In genomic region chr16:57374067-57374534, GRCh38 we compare ENCODE assay signal across 11 cellular contexts. TPM values are rescaled to one million over a fixed set of nuclear protein-coding genes. Genes with fewer than 3 reads are reported as not detected.
A peak's percentile ranks its signal among the peaks of the same experiment; 100 is the strongest.
DNase-seq lines count a peak whose midpoint lies in the region; ATAC-seq, FAIRE-seq and TF ChIP-seq lines count a peak whose summit lies in the region.
"Had no signal": no experiment of that assay in that cellular context is flagged by ENCODE, and none has a peak within 500 bp of the region (broad histone marks: within the 10 kb centered on the region; RNA-seq: fewer than 3 reads in every experiment).

No MANE protein-coding gene starts in this region.

- BruUV-seq in K562 (replicated peaks; lab: Mats Ljungman, UMichigan): no TSS peak

- DNase-seq in H9: no peak
- no peak for DNase-seq in K562 (ENCODE audit: extremely low read depth in 1 of 4, low spot score in 3 of 4)
- no peak for DNase-seq in left lung
- DNase-seq in stomach: no peak
- no peak for DNase-seq in ecto neural progenitor cell (ENCODE audit: low spot score)
- no peak for DNase-seq in activated gamma-delta T cell (lab: John Stamatoyannopoulos, UW)
- DNase-seq in UCSD-AML1 (lab: John Stamatoyannopoulos, UW; ENCODE audit: unreplicated experiment): no peak
- no peak for DNase-seq in amniotic stem cell (lab: John Stamatoyannopoulos, UW)
- DNase-seq: activated CD4-positive, alpha-beta T cell treated with anti-CD3 and anti-CD28 coated beads, Interleukin-2, amount 50 U/mL, for 1 hour; colonic mucosa had no signal

- no peaks in the 10 kb centered on the region for H3K79me1 ChIP-seq in H9 (ENCODE audit: insufficient read depth, low read depth, low read length, poor library complexity, severe bottlenecking)

- no peak overlapping the region for H4K5ac ChIP-seq in H9 (ENCODE audit: insufficient read length, low read depth, low read length)

- H2BK12ac ChIP-seq in H9 (ENCODE audit: insufficient read length, low read depth, low read length): no peak overlapping the region

- H3K27me3 ChIP-seq in H9 (ENCODE audit: insufficient read depth, low read length) (no peaks in the 10 kb centered on the region), K562 (ENCODE audit: control insufficient read depth in 2 of 2, insufficient read depth in 2 of 2, low read length in 2 of 2) (peaks cover 7 to 48% of the 10 kb centered on the region in 2 experiments), left lung (no peaks in the 10 kb centered on the region), stomach (peaks cover 0 to 7% (median 0%) of the 10 kb centered on the region in 3 donors)
- H3K27me3 ChIP-seq: colonic mucosa had no signal

- intact Hi-C loops in K562 (cut with micrococcal nuclease): no loop called here
- intact Hi-C loops in left lung (cut with DNase I): no loop called here
- intact Hi-C loops in stomach (cut with DNase I; ENCODE audit: low total_unique reads): no loop called here

- H3K27ac Mint-ChIP-seq in H9: peak overlapping the region in 1 of 3 experiments; percentile 44; a peak in 1 of 7 replicates

- H3K9me1 ChIP-seq in K562 (ENCODE audit: control insufficient read depth, insufficient read depth, low read length): no peaks in the 10 kb centered on the region

- no peak overlapping the region for H3T11ph ChIP-seq in H9 (ENCODE audit: low read length)

- TF ChIP-seq POLR2A in K562 (conservative IDR thresholded peaks at IDR 0.05) (no peak), stomach (IDR thresholded peaks at IDR 0.05) (no peak)

- no peak overlapping the region for H3K27ac ChIP-seq in H9 (ENCODE audit: insufficient read length, low read depth, low read length)
- H3K27ac ChIP-seq in K562 (ENCODE audit: extremely low read depth, low read depth, low read length): no peak overlapping the region
- peak overlapping the region; percentile 73 to 77 for H3K27ac ChIP-seq in left lung
- peak overlapping the region in 4 of 5 donors; percentile 72 to 84 (median 80) for H3K27ac ChIP-seq in stomach
- H3K27ac ChIP-seq: colonic mucosa had no signal

- H3K4me1 ChIP-seq in H9 (ENCODE audit: insufficient read depth, low read length) (peaks cover 3% of the 10 kb centered on the region; the same call in 1 of the 2 replicates), K562 (replicated peaks in 1 of 2; ENCODE audit: control insufficient read depth in 2 of 2, insufficient read depth in 2 of 2, low read length in 2 of 2) (peaks cover 0 to 7% of the 10 kb centered on the region in 2 experiments; a peak in 2 of 5 replicates), left lung (peaks cover 6 to 7% of the 10 kb centered on the region in 2 donors), stomach (peaks cover 12 to 51% (median 28%) of the 10 kb centered on the region in 4 donors)
- H3K4me1 ChIP-seq: colonic mucosa had no signal

- peaks cover 1% of the 10 kb centered on the region; the same call in 1 of the 2 replicates for H3K27me3 Mint-ChIP-seq in H9 (ENCODE audit: low read depth)

- TF ChIP-seq CTCF in H9 (conservative IDR thresholded peaks at IDR 0.05) (no peak), K562 (IDR thresholded peaks at IDR 0.05 in 2 of 3, conservative IDR thresholded peaks at IDR 0.05 in 1 of 3; ENCODE audit: insufficient read depth in 2 of 3, low read depth in 1 of 3, low read length in 3 of 3) (no peak), left lung (IDR thresholded peaks at IDR 0.05) (no peak), stomach (IDR thresholded peaks at IDR 0.05) (no peak)

- TF ChIP-seq EP300 in K562 (IDR thresholded peaks at IDR 0.05; ENCODE audit: low read length): no peak
- TF ChIP-seq EP300 in stomach (IDR thresholded peaks at IDR 0.05): no peak

- H3K23me2 ChIP-seq in H9 (ENCODE audit: insufficient read length, low read depth, low read length, poor library complexity, severe bottlenecking): no peaks in the 10 kb centered on the region

- in situ Hi-C loops in K562 (cut with MboI): no loop called here

- H3K9ac ChIP-seq in H9 (ENCODE audit: extremely low read depth, insufficient read length, low read length) (no peak overlapping the region), K562 (ENCODE audit: insufficient read depth in 1 of 2, low read depth in 2 of 2, low read length in 2 of 2) (no peak overlapping the region)

- H3K79me2 ChIP-seq in H9 (ENCODE audit: insufficient read depth, low read length) (no peaks in the 10 kb centered on the region), K562 (ENCODE audit: control insufficient read depth, insufficient read depth, low read length) (no peaks in the 10 kb centered on the region)

- H3K4me2 ChIP-seq in H9 (ENCODE audit: insufficient read depth, insufficient read length, low read length) (no peak overlapping the region), K562 (ENCODE audit: insufficient read depth, low read length) (no peak overlapping the region)

- no peak overlapping the region for H2BK120ac ChIP-seq in H9 (ENCODE audit: low read depth, low read length, poor library complexity, severe bottlenecking)

- H3K36me3 ChIP-seq in K562 (ENCODE audit: control insufficient read depth, insufficient read depth, low read length): no peaks in the 10 kb centered on the region
- H3K36me3 ChIP-seq in left lung: no peaks in the 10 kb centered on the region
- H3K36me3 ChIP-seq in stomach: no peaks in the 10 kb centered on the region
- H3K36me3 ChIP-seq: colonic mucosa, HAP-1 had no signal

- H2BK15ac ChIP-seq in H9 (ENCODE audit: low read depth, low read length): no peak overlapping the region

- H2AK5ac ChIP-seq in H9 (ENCODE audit: insufficient read length, low read length): no peak overlapping the region

- H3K56ac ChIP-seq in H9 (ENCODE audit: insufficient read length, low read depth, low read length): no peak overlapping the region

- FAIRE-seq in K562 (lab: Jason Lieb, UNC): peak; percentile 15

- POLR2A ChIA-PET in K562 (lab: Yijun Ruan, JAX): no interaction called here

- H3K14ac ChIP-seq in H9 (ENCODE audit: insufficient read depth, low read length): 0 out of 2 replicates have a peak overlapping the region, but pooled peaks have one; percentile 73

- no peak overlapping the region for H2BK5ac ChIP-seq in H9 (ENCODE audit: insufficient read length, low read length)

- no peak overlapping the region for H3K4ac ChIP-seq in H9 (ENCODE audit: low read depth, low read length)

- H3K9me3 Mint-ChIP-seq in H9: no peaks in the 10 kb centered on the region

- H2BK20ac ChIP-seq in H9 (ENCODE audit: low read depth, low read length, poor library complexity, severe bottlenecking): no peak overlapping the region

- CTCF ChIA-PET in K562 (lab: Yijun Ruan, JAX; ENCODE audit: low intra/inter-chr PET ratio): no interaction called here

- no peak for TF ChIP-seq RAD21 in K562 (CRISPR knock-in tag; conservative IDR thresholded peaks at IDR 0.05 in 1 of 2, IDR thresholded peaks at IDR 0.05 in 1 of 2)

- H3K4me3 ChIP-seq in K562 (no peak overlapping the region), left lung (peak overlapping the region; percentile 25 to 41), stomach (peak overlapping the region; percentile 42 to 50 (median 46))
- H3K4me3 ChIP-seq: HAP-1 had no signal

- H3K9me3 ChIP-seq in H9 (ENCODE audit: control insufficient read depth, low read depth, low read length): no peaks in the 10 kb centered on the region
- no peaks in the 10 kb centered on the region for H3K9me3 ChIP-seq in K562 (replicated peaks; ENCODE audit: control insufficient read depth, insufficient read depth, low read depth, low read length)
- H3K9me3 ChIP-seq in left lung: no peaks in the 10 kb centered on the region
- H3K9me3 ChIP-seq in stomach: no peaks in the 10 kb centered on the region
- H3K9me3 ChIP-seq: colonic mucosa, HAP-1 had no signal

- no peak overlapping the region for H3K23ac ChIP-seq in H9 (ENCODE audit: insufficient read length, low read depth, low read length)

- H3K36me3 Mint-ChIP-seq in H9 (ENCODE audit: insufficient read depth in 1 of 3, low read depth in 3 of 3): no peaks in the 10 kb centered on the region

- H4K91ac ChIP-seq in H9 (ENCODE audit: insufficient read length, low read depth, low read length): no peak overlapping the region

- no peak overlapping the region for H3K4me3 Mint-ChIP-seq in H9

- ATAC-seq in K562 (no peak), left lung (peak; percentile 5)

- no peak overlapping the region for H2AFZ ChIP-seq in H9 (ENCODE audit: low read length)
- no peak overlapping the region for H2AFZ ChIP-seq in K562 (ENCODE audit: low read depth, low read length)

- no peaks in the 10 kb centered on the region for H4K20me1 ChIP-seq in H9 (ENCODE audit: control insufficient read depth, insufficient read depth, insufficient read length)
- no peaks in the 10 kb centered on the region for H4K20me1 ChIP-seq in K562 (replicated peaks; ENCODE audit: control insufficient read depth, insufficient read depth, low read length)

- peaks cover 27 to 34% of the 10 kb centered on the region in 2 experiments for H3K4me1 Mint-ChIP-seq in H9

- H4K8ac ChIP-seq in H9 (replicated peaks; ENCODE audit: insufficient read length, low read depth, low read length): no peak overlapping the region

- no peak overlapping the region for H3K18ac ChIP-seq in H9 (ENCODE audit: insufficient read length, low read depth, low read length)

- WGBS in H9 (ENCODE audit: extremely low coverage, insufficient read length, low lambda C conversion rate): no CpG with 5 or more reads among the region's 9 CpGs
- WGBS in K562 (ENCODE audit: insufficient coverage, low coverage, missing lambda C conversion rate): 5% methylated on average over 9 of the region's 9 CpGs
- 40 to 71% (median 65%) methylated on average over 9 of the region's 9 CpGs for WGBS in stomach, 5 donors

RNA-seq across cellular contexts. Expression of gene CX3CL1, which starts 1.8 kb away (rescaled TPM):
- total RNA-seq in H9 (2021) (1.6 and 1.7 TPM in 2 replicates), K562 (2014; rRNA removed) (not detected in 2 replicates), K562 (2014; rRNA removed; fragmentation: Illumina TruSeq; extraction: Trizol) (not detected in 2 replicates), K562 (2015; rRNA removed; fragmentation: Illumina TruSeq; extraction: Trizol) (not detected in 2 replicates), K562 (2021) (0.09 and 0.16 TPM in 2 replicates), left lung (10 to 100 TPM; 20.3 to 27.8 TPM), stomach (10 to 100 TPM in 1 of 5 donors, 1 to 10 TPM in 2, not detected in 2; 1.3 to 43.8 (median 7.1) TPM)
- not detected in 2 replicates for total RNA-seq in K562 (2011; cell fraction: chromatin; rRNA removed; ENCODE audit: low replicate concordance)
- total RNA-seq in K562 (2011; cell fraction: nucleolus; rRNA removed): not detected in 2 replicates
- total RNA-seq in K562 (2011; cell fraction: nucleoplasm; rRNA removed): not detected in 2 replicates
- polyA plus RNA-seq in K562 (2011; rRNA removed) (not detected in 2 replicates), K562 (2014; fragmentation: Illumina TruSeq; extraction: Trizol) (not detected in 2 replicates), K562 (2014; fragmentation: Nextera tagmentation; extraction: Ambion mirVana) (not detected), K562 (2014; rRNA removed) (not detected in 2 replicates), stomach (10 to 100 TPM in 1 of 3 donors, 1 to 10 TPM in 2; 3.2 to 11.5 (median 6.4) TPM)
- not detected in 2 replicates for polyA plus RNA-seq in K562 (2011; cell fraction: cytosol; rRNA removed)
- not detected in 2 replicates for polyA plus RNA-seq in K562 (2011; cell fraction: nucleus; rRNA removed)
- polyA plus RNA-seq in K562 (2012): not detected in 2 replicates
- not detected in 2 replicates for polyA minus RNA-seq in K562 (2011; rRNA and poly(A)+ RNA removed)
- polyA minus RNA-seq in K562 (2011; cell fraction: cytosol; rRNA and poly(A)+ RNA removed): not detected in 2 replicates
- not detected in 2 replicates for polyA minus RNA-seq in K562 (2011; cell fraction: nucleus; rRNA and poly(A)+ RNA removed)

RNA-seq across cellular contexts. Expression of gene CCL22, which starts 15.5 kb away (rescaled TPM):
- 0.09 TPM in 1 of 2 replicates, not detected in the other for total RNA-seq in H9 (2021)
- not detected in 2 replicates for total RNA-seq in K562 (2011; cell fraction: chromatin; rRNA removed; ENCODE audit: low replicate concordance)
- total RNA-seq in K562 (2011; cell fraction: nucleolus; rRNA removed): not detected in 2 replicates
- total RNA-seq in K562 (2011; cell fraction: nucleoplasm; rRNA removed): not detected in 2 replicates
- not detected in 2 replicates for total RNA-seq in K562 (2014; rRNA removed)
- not detected in 2 replicates for total RNA-seq in K562 (2014; rRNA removed; fragmentation: Illumina TruSeq; extraction: Trizol)
- not detected in 2 replicates for total RNA-seq in K562 (2015; rRNA removed; fragmentation: Illumina TruSeq; extraction: Trizol)
- 0.29 and 0.60 TPM in 2 replicates for total RNA-seq in K562 (2021)
- not detected in 2 replicates for polyA plus RNA-seq in K562 (2011; rRNA removed)
- polyA plus RNA-seq in K562 (2011; cell fraction: cytosol; rRNA removed): not detected in 2 replicates
- polyA plus RNA-seq in K562 (2011; cell fraction: nucleus; rRNA removed): not detected in 2 replicates
- polyA plus RNA-seq in K562 (2012): 0.04 and 0.06 TPM in 2 replicates
- polyA plus RNA-seq in K562 (2014; fragmentation: Illumina TruSeq; extraction: Trizol): 0.10 TPM in 1 of 2 replicates, not detected in the other
- polyA plus RNA-seq in K562 (2014; fragmentation: Nextera tagmentation; extraction: Ambion mirVana): under 1 TPM; 0.04 to 0.07 TPM
- polyA plus RNA-seq in K562 (2014; rRNA removed): 0.04 TPM in 1 of 2 replicates, not detected in the other
- polyA minus RNA-seq in K562 (2011; rRNA and poly(A)+ RNA removed): not detected in 2 replicates
- not detected in 2 replicates for polyA minus RNA-seq in K562 (2011; cell fraction: cytosol; rRNA and poly(A)+ RNA removed)
- polyA minus RNA-seq in K562 (2011; cell fraction: nucleus; rRNA and poly(A)+ RNA removed): not detected in 2 replicates
- 1 to 10 TPM; 1.6 to 2.4 TPM for total RNA-seq in left lung
- under 1 TPM in 1 of 5 donors, not detected in 4; 0.37 TPM for total RNA-seq in stomach
- under 1 TPM; 0.12 to 0.45 (median 0.15) TPM for polyA plus RNA-seq in stomach

RNA-seq across cellular contexts. Expression of gene CCL17, which starts 30.5 kb away (rescaled TPM):
- not detected in 2 replicates for total RNA-seq in H9 (2021)
- total RNA-seq in K562 (2011; cell fraction: chromatin; rRNA removed; ENCODE audit: low replicate concordance): not detected in 2 replicates
- total RNA-seq in K562 (2011; cell fraction: nucleolus; rRNA removed): not detected in 2 replicates
- not detected in 2 replicates for total RNA-seq in K562 (2011; cell fraction: nucleoplasm; rRNA removed)
- not detected in 2 replicates for total RNA-seq in K562 (2014; rRNA removed)
- total RNA-seq in K562 (2014; rRNA removed; fragmentation: Illumina TruSeq; extraction: Trizol): not detected in 2 replicates
- not detected in 2 replicates for total RNA-seq in K562 (2015; rRNA removed; fragmentation: Illumina TruSeq; extraction: Trizol)
- total RNA-seq in K562 (2021): not detected in 2 replicates
- not detected in 2 replicates for polyA plus RNA-seq in K562 (2011; rRNA removed)
- polyA plus RNA-seq in K562 (2011; cell fraction: cytosol; rRNA removed): not detected in 2 replicates
- not detected in 2 replicates for polyA plus RNA-seq in K562 (2011; cell fraction: nucleus; rRNA removed)
- polyA plus RNA-seq in K562 (2012): not detected in 2 replicates
- not detected in 2 replicates for polyA plus RNA-seq in K562 (2014; fragmentation: Illumina TruSeq; extraction: Trizol)
- not detected for polyA plus RNA-seq in K562 (2014; fragmentation: Nextera tagmentation; extraction: Ambion mirVana)
- polyA plus RNA-seq in K562 (2014; rRNA removed): not detected in 2 replicates
- polyA minus RNA-seq in K562 (2011; rRNA and poly(A)+ RNA removed): not detected in 2 replicates
- not detected in 2 replicates for polyA minus RNA-seq in K562 (2011; cell fraction: cytosol; rRNA and poly(A)+ RNA removed)
- not detected in 2 replicates for polyA minus RNA-seq in K562 (2011; cell fraction: nucleus; rRNA and poly(A)+ RNA removed)
- 1 to 10 TPM; 1.1 to 6.4 TPM for total RNA-seq in left lung
- total RNA-seq in stomach: not detected
- 1 to 10 TPM in 1 of 3 donors, not detected in 2; 3.9 TPM for polyA plus RNA-seq in stomach
- total RNA-seq: colonic mucosa had no signal

Comparison
In these comparisons a context has a peak if more than half of its experiments do, and no peak if none do; other contexts are left out.
1. H3K27ac ChIP-seq: peak in left lung (2 of 2) and stomach (4 of 5); none in H9 (single experiment) and K562 (single experiment).